ENCODE assay signal across 1 cellular context in genomic region chr5:14465086-14465485, GRCh38.
TF ChIP-seq lines count a peak whose summit lies in the region.

No MANE protein-coding gene starts in this region.

TF ChIP-seq in WTC11, 78 proteins besides CTCF, POLR2A, EP300 and RAD21 (continued from another document):
- TF ChIP-seq MAX (CRISPR knock-in tag; IDR thresholded peaks at IDR 0.05) = no peak
- TF ChIP-seq E2F4 (CRISPR knock-in tag; IDR thresholded peaks at IDR 0.05; ENCODE audit: borderline replicate concordance, low read depth) = no peak
- TF ChIP-seq NFYB (CRISPR knock-in tag; conservative IDR thresholded peaks at IDR 0.05; ENCODE audit: low read depth) = no peak
- TF ChIP-seq ZBTB21 (CRISPR knock-in tag; IDR thresholded peaks at IDR 0.05; ENCODE audit: borderline replicate concordance) = no peak
- no peak for TF ChIP-seq ZMAT4 (CRISPR knock-in tag; IDR thresholded peaks at IDR 0.05)
- no peak for TF ChIP-seq ATF2 (CRISPR knock-in tag; IDR thresholded peaks at IDR 0.05; ENCODE audit: borderline replicate concordance, low read depth)
- TF ChIP-seq TCF7 (CRISPR knock-in tag; IDR thresholded peaks at IDR 0.05; ENCODE audit: low read depth) = no peak
- no peak for TF ChIP-seq PRDM15 (CRISPR knock-in tag; IDR thresholded peaks at IDR 0.05)
- TF ChIP-seq CDX4 (CRISPR knock-in tag; IDR thresholded peaks at IDR 0.05; ENCODE audit: borderline replicate concordance) = no peak
- no peak for TF ChIP-seq ERG (CRISPR knock-in tag; IDR thresholded peaks at IDR 0.05)
- TF ChIP-seq PREB (CRISPR knock-in tag; IDR thresholded peaks at IDR 0.05; ENCODE audit: borderline replicate concordance) = no peak
- no peak for TF ChIP-seq ZNF317 (CRISPR knock-in tag; IDR thresholded peaks at IDR 0.05; ENCODE audit: borderline replicate concordance, low read depth)
- no peak for TF ChIP-seq GABPB1 (CRISPR knock-in tag; IDR thresholded peaks at IDR 0.05)
- TF ChIP-seq GRHL2 (CRISPR knock-in tag; IDR thresholded peaks at IDR 0.05; ENCODE audit: insufficient replicate concordance, severe bottlenecking) = no peak
- TF ChIP-seq STAT6 (CRISPR knock-in tag; conservative IDR thresholded peaks at IDR 0.05; ENCODE audit: low read depth) = no peak
- no peak for TF ChIP-seq MXD4 (CRISPR knock-in tag; IDR thresholded peaks at IDR 0.05; ENCODE audit: borderline replicate concordance)
- no peak for TF ChIP-seq NR2C2 (CRISPR knock-in tag; IDR thresholded peaks at IDR 0.05)
